In the genomic region with DNA sequence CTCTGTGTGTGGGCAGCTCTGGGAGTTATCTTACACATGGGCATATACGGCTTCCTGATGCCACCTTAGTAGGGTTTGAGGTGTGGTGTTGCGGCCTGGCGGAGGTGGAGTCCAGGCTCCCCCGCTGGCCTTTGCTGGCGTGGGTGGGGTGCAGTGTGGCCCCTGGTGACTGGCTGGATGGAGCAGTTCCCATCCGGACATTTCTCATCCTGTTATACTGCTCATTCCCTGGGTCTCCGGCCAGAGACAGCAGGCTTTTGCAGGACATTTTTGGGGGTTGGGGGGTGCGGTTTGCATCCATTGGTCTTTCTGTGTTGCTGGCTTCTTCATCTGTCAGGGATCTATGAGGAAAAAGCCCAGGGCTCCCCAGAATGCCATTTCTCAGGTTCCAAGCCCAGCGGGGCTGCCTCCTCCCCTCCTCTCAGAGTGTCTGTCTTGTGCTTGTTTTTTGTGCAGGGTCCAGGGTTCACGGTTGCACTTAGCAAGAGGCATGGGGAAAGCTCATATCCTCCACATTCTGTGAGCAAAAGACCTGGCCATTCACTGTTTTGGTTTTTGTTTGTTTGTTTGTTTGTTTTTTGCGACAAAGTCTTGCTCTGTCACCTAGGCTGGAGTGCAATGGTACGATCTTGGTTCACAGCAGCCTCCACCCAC, we compare ENCODE assay signal across 17 cellular contexts. TPM values are rescaled to one million over a fixed set of nuclear protein-coding genes. Genes with fewer than 3 reads are reported as not detected.
A peak's percentile ranks its signal among the peaks of the same experiment; 100 is the strongest.
DNase-seq lines count a peak whose midpoint lies in the region; ATAC-seq, FAIRE-seq and TF ChIP-seq lines count a peak whose summit lies in the region.
"Had no signal": no experiment of that assay in that cellular context is flagged by ENCODE, and none has a peak within 500 bp of the region (broad histone marks: within the 10 kb centered on the region; RNA-seq: fewer than 3 reads in every experiment).

No MANE protein-coding gene starts in this region.

- H3K4me2 ChIP-seq in HepG2 (ENCODE audit: low read depth, low read length) = no peak overlapping the region; the same call in 1 of the 2 replicates
- H3K4me2 ChIP-seq: BLaER1, GM23338 had no signal

- TF ChIP-seq RAD21 in HepG2 (CRISPR knock-in tag; IDR thresholded peaks at IDR 0.05) = no peak

- H4K20me1 ChIP-seq in HepG2 (ENCODE audit: insufficient read depth, low read length) = no peaks in the 10 kb centered on the region

- peak; percentile 76 for ATAC-seq in HepG2

- H3K9ac ChIP-seq in HepG2 (ENCODE audit: insufficient read depth, low read depth, low read length) = no peak overlapping the region
- H3K9ac ChIP-seq: BLaER1 had no signal

- H3K36me3 ChIP-seq in Peyer's patch = peaks cover 0 to 39% (median 0%) of the 10 kb centered on the region in 3 donors
- H3K36me3 ChIP-seq in HepG2 (replicated peaks in 1 of 2; ENCODE audit: control insufficient read depth in 1 of 2, insufficient read depth in 2 of 2, low read length in 2 of 2) = peaks cover 8 to 38% of the 10 kb centered on the region in 2 experiments
- H3K36me3 ChIP-seq in sigmoid colon = peaks cover 0 to 71% (median 30%) of the 10 kb centered on the region in 4 donors

- TF ChIP-seq POLR2A in Peyer's patch (IDR thresholded peaks at IDR 0.05) (no peak), HepG2 (IDR thresholded peaks at IDR 0.05; ENCODE audit: insufficient read depth in 1 of 2, low read depth in 2 of 2, low read length in 2 of 2) (no peak), sigmoid colon (IDR thresholded peaks at IDR 0.05) (no peak)

- no peak overlapping the region for H2AFZ ChIP-seq in HepG2 (ENCODE audit: low read length)
- H2AFZ ChIP-seq: GM23338 had no signal

- CTCF ChIA-PET in HepG2 (lab: Yijun Ruan, JAX; ENCODE audit: low intra/inter-chr PET ratio, low total read pairs) (no interaction called here), RWPE1 (lab: Yijun Ruan, JAX) (interaction anchor here (0.6 kb wide), 1 partner anchor 464 kb away, joined by 5 read pairs; no protein-coding TSS in a partner anchor)

- 84% methylated on average over 12 of the region's 12 CpGs for WGBS in HepG2 (ENCODE audit: low lambda C conversion rate)
- 95 to 96% methylated on average over 12 of the region's 12 CpGs for WGBS in sigmoid colon, 2 donors

- POLR2A ChIA-PET in HepG2 (lab: Yijun Ruan, JAX) = no interaction called here
- POLR2A ChIA-PET in RWPE1 (lab: Yijun Ruan, JAX; ENCODE audit: low non-redundant PET) = no interaction called here

- H3K4me3 ChIP-seq in Peyer's patch = no peak overlapping the region
- no peak overlapping the region for H3K4me3 ChIP-seq in HepG2 (replicated peaks in 1 of 3; ENCODE audit: insufficient read depth in 1 of 3, low read depth in 2 of 3, low read length in 3 of 3)
- no peak overlapping the region for H3K4me3 ChIP-seq in sigmoid colon
- H3K4me3 ChIP-seq: BLaER1, GM23338 had no signal

- H3K27ac ChIP-seq in Peyer's patch (no peak overlapping the region), HepG2 (ENCODE audit: extremely low read length, insufficient read depth, low read length) (no peak overlapping the region), sigmoid colon (no peak overlapping the region), RWPE1 (no peak overlapping the region)
- H3K27ac ChIP-seq: 22Rv1, BLaER1, HL-60 had no signal

- H3K79me2 ChIP-seq in HepG2 (ENCODE audit: insufficient read depth, low read length) = no peaks in the 10 kb centered on the region

- DNase-seq in activated effector memory CD4-positive, alpha-beta T cell treated with anti-CD3 and anti-CD28 coated beads, Interleukin-2, amount 50 U/mL, for 16 hours = peak; percentile 22
- DNase-seq in activated effector memory CD4-positive, alpha-beta T cell treated with Interleukin-2 at 50 U/mL for 16 hours = no peak
- DNase-seq in Peyer's patch (peak in 2 of 3 donors; percentile 4 to 38), HepG2 (ENCODE audit: low spot score) (no peak), sigmoid colon (peak; percentile 46), CD1c-positive myeloid dendritic cell (ENCODE audit: extremely low spot score) (no peak), RWPE1 (ENCODE audit: low spot score) (no peak)
- DNase-seq: AML-193; Calu3; CD4-positive, CD25-positive, alpha-beta regulatory T cell; DMS 273 treated with DMSO at 0.1 percent for 48 hours; IMR-90 had no signal

- no peak for FAIRE-seq in HepG2 (lab: Jason Lieb, UNC)
- FAIRE-seq: GM18507 had no signal

- intact Hi-C loops in HepG2 (cut with micrococcal nuclease; ENCODE audit: unreplicated experiment) = no loop called here
- intact Hi-C loops in sigmoid colon (cut with DNase I) = no loop called here

- in situ Hi-C loops in HepG2 (cut with HindIII; ENCODE audit: extremely low pct_ligation_motif_present, low pct_unique_long_range_greater_than_20kb) = no loop called here

- TF ChIP-seq CTCF in Peyer's patch (IDR thresholded peaks at IDR 0.05) = no peak
- TF ChIP-seq CTCF in HepG2 (CRISPR knock-in tag; IDR thresholded peaks at IDR 0.05) = no peak
- no peak for TF ChIP-seq CTCF in sigmoid colon (IDR thresholded peaks at IDR 0.05)
- no peak for TF ChIP-seq CTCF in RWPE1 (conservative IDR thresholded peaks at IDR 0.05; ENCODE audit: low read depth)

- BruUV-seq in HepG2 (replicated peaks; lab: Mats Ljungman, UMichigan) = no TSS peak

- H3K9me3 ChIP-seq in Peyer's patch (no peaks in the 10 kb centered on the region), HepG2 (ENCODE audit: low read length) (no peaks in the 10 kb centered on the region), sigmoid colon (no peaks in the 10 kb centered on the region)

- H3K4me1 ChIP-seq in Peyer's patch = no peaks in the 10 kb centered on the region
- H3K4me1 ChIP-seq in HepG2 (ENCODE audit: insufficient read depth, low read length) = peaks cover 10% of the 10 kb centered on the region
- no peaks in the 10 kb centered on the region for H3K4me1 ChIP-seq in sigmoid colon

- H3K27me3 ChIP-seq in Peyer's patch = no peaks in the 10 kb centered on the region
- no peaks in the 10 kb centered on the region for H3K27me3 ChIP-seq in HepG2 (ENCODE audit: control insufficient read depth in 1 of 2, insufficient read depth in 2 of 2, low read length in 2 of 2)
- H3K27me3 ChIP-seq in sigmoid colon = no peaks in the 10 kb centered on the region
- H3K27me3 ChIP-seq: BLaER1 had no signal

- TF ChIP-seq EP300 in HepG2 (IDR thresholded peaks at IDR 0.05; ENCODE audit: low read depth in 2 of 2, low read length in 2 of 2) (no peak), HepG2 (CRISPR knock-in tag; IDR thresholded peaks at IDR 0.05; ENCODE audit: borderline replicate concordance) (no peak), sigmoid colon (IDR thresholded peaks at IDR 0.05) (no peak)

RNA-seq across cellular contexts. Expression of a gene that starts 22.3 kb away (rescaled TPM):
- total RNA-seq in Peyer's patch (10 to 100 TPM; 27.4 to 86.5 (median 47.6) TPM), HepG2 (2016; rRNA removed; fragmentation: Illumina TruSeq; extraction: Trizol) (50.4 and 63.7 TPM in 2 replicates), sigmoid colon (10 to 100 TPM; 34.9 to 82.6 (median 55.4) TPM)
- total RNA-seq in HepG2 (2016; cell fraction: cytosol; rRNA removed; fragmentation: Illumina TruSeq; extraction: Trizol; ENCODE audit: low read depth) = 15.2 and 15.4 TPM in 2 replicates
- 53.0 and 63.5 TPM in 2 replicates for total RNA-seq in HepG2 (2016; cell fraction: insoluble cytoplasmic fraction; rRNA removed; fragmentation: Illumina TruSeq; extraction: Trizol)
- 25.8 and 27.4 TPM in 2 replicates for total RNA-seq in HepG2 (2016; cell fraction: membrane; rRNA removed; fragmentation: Illumina TruSeq; extraction: Trizol)
- total RNA-seq in HepG2 (2016; cell fraction: nucleus; rRNA removed; fragmentation: Illumina TruSeq; extraction: Trizol) = 17.5 and 20.2 TPM in 2 replicates
- polyA plus RNA-seq in HepG2 (2011; rRNA removed) (22.2 and 23.7 TPM in 2 replicates), sigmoid colon (100 to 1,000 TPM in 2 of 3 donors, 10 to 100 TPM in 1; 94.0 to 156 (median 111) TPM)
- 72.6 and 97.8 TPM in 2 replicates for polyA plus RNA-seq in HepG2 (2011; cell fraction: cytosol; rRNA removed)
- 21.7 and 33.4 TPM in 2 replicates for polyA plus RNA-seq in HepG2 (2011; cell fraction: nucleus; rRNA removed)
- 46.4 and 50.3 TPM in 2 replicates for polyA plus RNA-seq in HepG2 (2012)
- polyA plus RNA-seq in HepG2 (2016; cell fraction: cytosol; fragmentation: Illumina TruSeq; extraction: Trizol; ENCODE audit: low read depth) = 27.6 and 35.6 TPM in 2 replicates
- polyA plus RNA-seq in HepG2 (2016; cell fraction: insoluble cytoplasmic fraction; fragmentation: Illumina TruSeq; extraction: Trizol; ENCODE audit: low read depth) = 110 and 131 TPM in 2 replicates
- polyA plus RNA-seq in HepG2 (2016; cell fraction: membrane; fragmentation: Illumina TruSeq; extraction: Trizol; ENCODE audit: low read depth) = 36.7 and 40.8 TPM in 2 replicates
- polyA plus RNA-seq in HepG2 (2016; cell fraction: nucleus; fragmentation: Illumina TruSeq; extraction: Trizol; ENCODE audit: insufficient read depth, low read depth) = 54.4 and 56.6 TPM in 2 replicates
- 9.7 and 41.7 TPM in 2 replicates for polyA minus RNA-seq in HepG2 (2011; rRNA and poly(A)+ RNA removed; ENCODE audit: low replicate concordance)
- 11.4 and 22.6 TPM in 2 replicates for polyA minus RNA-seq in HepG2 (2011; cell fraction: cytosol; rRNA and poly(A)+ RNA removed)
- polyA minus RNA-seq in HepG2 (2011; cell fraction: nucleus; rRNA and poly(A)+ RNA removed) = 8.5 and 11.5 TPM in 2 replicates

RNA-seq across cellular contexts. Expression of a gene that starts 23.9 kb away (rescaled TPM):
- total RNA-seq in Peyer's patch = 10 to 100 TPM; 21.9 to 23.9 (median 23.3) TPM
- 113 and 135 TPM in 2 replicates for total RNA-seq in HepG2 (2016; rRNA removed; fragmentation: Illumina TruSeq; extraction: Trizol)
- total RNA-seq in HepG2 (2016; cell fraction: cytosol; rRNA removed; fragmentation: Illumina TruSeq; extraction: Trizol; ENCODE audit: low read depth) = 108 and 113 TPM in 2 replicates
- 108 and 154 TPM in 2 replicates for total RNA-seq in HepG2 (2016; cell fraction: insoluble cytoplasmic fraction; rRNA removed; fragmentation: Illumina TruSeq; extraction: Trizol)
- total RNA-seq in HepG2 (2016; cell fraction: membrane; rRNA removed; fragmentation: Illumina TruSeq; extraction: Trizol) = 76.0 and 81.1 TPM in 2 replicates
- total RNA-seq in HepG2 (2016; cell fraction: nucleus; rRNA removed; fragmentation: Illumina TruSeq; extraction: Trizol) = 37.1 and 47.0 TPM in 2 replicates
- polyA plus RNA-seq in HepG2 (2011; rRNA removed) = 70.5 and 71.3 TPM in 2 replicates
- 65.9 and 74.3 TPM in 2 replicates for polyA plus RNA-seq in HepG2 (2011; cell fraction: cytosol; rRNA removed)
- polyA plus RNA-seq in HepG2 (2011; cell fraction: nucleus; rRNA removed) = 25.2 and 29.0 TPM in 2 replicates
- polyA plus RNA-seq in HepG2 (2012) = 59.1 and 65.6 TPM in 2 replicates
- polyA plus RNA-seq in HepG2 (2016; cell fraction: cytosol; fragmentation: Illumina TruSeq; extraction: Trizol; ENCODE audit: low read depth) = 88.2 and 98.8 TPM in 2 replicates
- polyA plus RNA-seq in HepG2 (2016; cell fraction: insoluble cytoplasmic fraction; fragmentation: Illumina TruSeq; extraction: Trizol; ENCODE audit: low read depth) = 150 and 160 TPM in 2 replicates
- polyA plus RNA-seq in HepG2 (2016; cell fraction: membrane; fragmentation: Illumina TruSeq; extraction: Trizol; ENCODE audit: low read depth) = 60.1 and 66.8 TPM in 2 replicates
- polyA plus RNA-seq in HepG2 (2016; cell fraction: nucleus; fragmentation: Illumina TruSeq; extraction: Trizol; ENCODE audit: insufficient read depth, low read depth) = 65.9 and 77.9 TPM in 2 replicates
- 30.3 and 163 TPM in 2 replicates for polyA minus RNA-seq in HepG2 (2011; rRNA and poly(A)+ RNA removed; ENCODE audit: low replicate concordance)
- 21.5 and 22.2 TPM in 2 replicates for polyA minus RNA-seq in HepG2 (2011; cell fraction: cytosol; rRNA and poly(A)+ RNA removed)
- polyA minus RNA-seq in HepG2 (2011; cell fraction: nucleus; rRNA and poly(A)+ RNA removed) = 21.4 and 25.5 TPM in 2 replicates
- total RNA-seq in sigmoid colon = 10 to 100 TPM; 32.4 to 59.4 (median 49.2) TPM
- 10 to 100 TPM; 65.9 to 77.9 (median 70.9) TPM for polyA plus RNA-seq in sigmoid colon

RNA-seq across cellular contexts. Expression of a gene that starts 59.2 kb away (rescaled TPM):
- total RNA-seq in Peyer's patch (not detected), HepG2 (2016; rRNA removed; fragmentation: Illumina TruSeq; extraction: Trizol) (not detected in 2 replicates), sigmoid colon (not detected)
- total RNA-seq in HepG2 (2016; cell fraction: cytosol; rRNA removed; fragmentation: Illumina TruSeq; extraction: Trizol; ENCODE audit: low read depth) = not detected in 2 replicates
- total RNA-seq in HepG2 (2016; cell fraction: insoluble cytoplasmic fraction; rRNA removed; fragmentation: Illumina TruSeq; extraction: Trizol) = not detected in 2 replicates
- not detected in 2 replicates for total RNA-seq in HepG2 (2016; cell fraction: membrane; rRNA removed; fragmentation: Illumina TruSeq; extraction: Trizol)
- not detected in 2 replicates for total RNA-seq in HepG2 (2016; cell fraction: nucleus; rRNA removed; fragmentation: Illumina TruSeq; extraction: Trizol)
- polyA plus RNA-seq in HepG2 (2011; rRNA removed) (not detected in 2 replicates), sigmoid colon (under 1 TPM in 1 of 3 donors, not detected in 2; 0.06 TPM)
- not detected in 2 replicates for polyA plus RNA-seq in HepG2 (2011; cell fraction: cytosol; rRNA removed)
- not detected in 2 replicates for polyA plus RNA-seq in HepG2 (2011; cell fraction: nucleus; rRNA removed)
- polyA plus RNA-seq in HepG2 (2012) = not detected in 2 replicates
- polyA plus RNA-seq in HepG2 (2016; cell fraction: cytosol; fragmentation: Illumina TruSeq; extraction: Trizol; ENCODE audit: low read depth) = not detected in 2 replicates
- not detected in 2 replicates for polyA plus RNA-seq in HepG2 (2016; cell fraction: insoluble cytoplasmic fraction; fragmentation: Illumina TruSeq; extraction: Trizol; ENCODE audit: low read depth)
- not detected in 2 replicates for polyA plus RNA-seq in HepG2 (2016; cell fraction: membrane; fragmentation: Illumina TruSeq; extraction: Trizol; ENCODE audit: low read depth)
- polyA plus RNA-seq in HepG2 (2016; cell fraction: nucleus; fragmentation: Illumina TruSeq; extraction: Trizol; ENCODE audit: insufficient read depth, low read depth) = not detected in 2 replicates
- polyA minus RNA-seq in HepG2 (2011; rRNA and poly(A)+ RNA removed; ENCODE audit: low replicate concordance) = 0.09 TPM in 1 of 2 replicates, not detected in the other
- not detected in 2 replicates for polyA minus RNA-seq in HepG2 (2011; cell fraction: cytosol; rRNA and poly(A)+ RNA removed)
- polyA minus RNA-seq in HepG2 (2011; cell fraction: nucleus; rRNA and poly(A)+ RNA removed) = not detected in 2 replicates
- total RNA-seq: Calu3; CD4-positive, CD25-positive, alpha-beta regulatory T cell; IMR-90 had no signal
- polyA plus RNA-seq: CD4-positive, CD25-positive, alpha-beta regulatory T cell; IMR-90 had no signal

Comparison
In these comparisons a context has a peak if more than half of its experiments do, and no peak if none do; other contexts are left out.
1. DNase-seq: peak in activated effector memory CD4-positive, alpha-beta T cell treated with anti-CD3 and anti-CD28 coated beads, Interleukin-2, amount 50 U/mL, for 16 hours (single experiment), Peyer's patch (2 of 3) and sigmoid colon (single experiment); none in activated effector memory CD4-positive, alpha-beta T cell treated with Interleukin-2 at 50 U/mL for 16 hours (single experiment), HepG2 (single experiment), CD1c-positive myeloid dendritic cell (single experiment) and RWPE1 (single experiment).